ENCODE assay signal across 8 cellular contexts in genomic region chr2:95314964-95315611, GRCh38. TPM values are rescaled to one million over a fixed set of nuclear protein-coding genes. Genes with fewer than 3 reads are reported as not detected.
DNase-seq lines count a peak whose midpoint lies in the region; ATAC-seq and TF ChIP-seq lines count a peak whose summit lies in the region.

No MANE protein-coding gene starts in this region.

- no peaks in the 10 kb centered on the region for H3K36me3 Mint-ChIP-seq in activated naive CD4-positive, alpha-beta T cell treated with anti-CD3 and anti-CD28 coated beads for 36 hours (ENCODE audit: low read depth)
- H3K36me3 Mint-ChIP-seq in activated naive CD4-positive, alpha-beta T cell treated with anti-CD3 and anti-CD28 coated beads, Interleukin-2, amount 10 ng/mL, durations not matched to agents 7 days and 5 days, result no peaks in the 10 kb centered on the region
- H3K36me3 Mint-ChIP-seq in activated CD8-positive, alpha-beta memory T cell treated with anti-CD3 and anti-CD28 coated beads, Interleukin-2, amount 10 ng/mL, durations not matched to agents 7 days and 5 days, result no peaks in the 10 kb centered on the region

- peak; percentile 54 for TF ChIP-seq CTCF in fibroblast of mammary gland (conservative IDR thresholded peaks at IDR 0.05; ENCODE audit: control insufficient read depth, insufficient read depth, low read depth, low read length)

- H3K9me3 Mint-ChIP-seq in activated naive CD4-positive, alpha-beta T cell treated with anti-CD3 and anti-CD28 coated beads for 36 hours, result no peaks in the 10 kb centered on the region
- H3K9me3 Mint-ChIP-seq in activated naive CD4-positive, alpha-beta T cell treated with anti-CD3 and anti-CD28 coated beads, Interleukin-2, amount 10 ng/mL, durations not matched to agents 7 days and 5 days, result no peaks in the 10 kb centered on the region
- H3K9me3 Mint-ChIP-seq in activated CD8-positive, alpha-beta memory T cell treated with anti-CD3 and anti-CD28 coated beads, Interleukin-2, amount 10 ng/mL, durations not matched to agents 7 days and 5 days (ENCODE audit: low read depth), result no peaks in the 10 kb centered on the region

- H3K4me3 ChIP-seq in fibroblast of mammary gland (ENCODE audit: control insufficient read depth, low read depth, low read length), result no peak overlapping the region

- no peak overlapping the region for H3K27ac Mint-ChIP-seq in activated naive CD4-positive, alpha-beta T cell treated with anti-CD3 and anti-CD28 coated beads for 36 hours
- no peak overlapping the region for H3K27ac Mint-ChIP-seq in activated naive CD4-positive, alpha-beta T cell treated with anti-CD3 and anti-CD28 coated beads, Interleukin-2, amount 10 ng/mL, durations not matched to agents 7 days and 5 days
- no peak overlapping the region for H3K27ac Mint-ChIP-seq in activated CD8-positive, alpha-beta memory T cell treated with anti-CD3 and anti-CD28 coated beads, Interleukin-2, amount 10 ng/mL, durations not matched to agents 7 days and 5 days

- H3K27me3 Mint-ChIP-seq in activated naive CD4-positive, alpha-beta T cell treated with anti-CD3 and anti-CD28 coated beads for 36 hours (ENCODE audit: low read depth), result peaks cover 2% of the 10 kb centered on the region
- no peaks in the 10 kb centered on the region for H3K27me3 Mint-ChIP-seq in activated naive CD4-positive, alpha-beta T cell treated with anti-CD3 and anti-CD28 coated beads, Interleukin-2, amount 10 ng/mL, durations not matched to agents 7 days and 5 days
- no peaks in the 10 kb centered on the region for H3K27me3 Mint-ChIP-seq in activated CD8-positive, alpha-beta memory T cell treated with anti-CD3 and anti-CD28 coated beads, Interleukin-2, amount 10 ng/mL, durations not matched to agents 7 days and 5 days

- no peaks in the 10 kb centered on the region for H3K4me1 Mint-ChIP-seq in activated naive CD4-positive, alpha-beta T cell treated with anti-CD3 and anti-CD28 coated beads for 36 hours (ENCODE audit: low read depth)
- H3K4me1 Mint-ChIP-seq in activated naive CD4-positive, alpha-beta T cell treated with anti-CD3 and anti-CD28 coated beads, Interleukin-2, amount 10 ng/mL, durations not matched to agents 7 days and 5 days, result no peaks in the 10 kb centered on the region
- H3K4me1 Mint-ChIP-seq in activated CD8-positive, alpha-beta memory T cell treated with anti-CD3 and anti-CD28 coated beads, Interleukin-2, amount 10 ng/mL, durations not matched to agents 7 days and 5 days, result no peaks in the 10 kb centered on the region

- CTCF ChIA-PET in activated naive CD4-positive, alpha-beta T cell treated with anti-CD3 and anti-CD28 coated beads for 36 hours (lab: Charles Lee), result no interaction called here
- CTCF ChIA-PET in activated naive CD4-positive, alpha-beta T cell treated with anti-CD3 and anti-CD28 coated beads, Interleukin-2, amount 10 ng/mL, durations not matched to agents 7 days and 5 days (lab: Charles Lee), result interaction anchor here (1.0 kb wide), 1 partner anchor 329 kb away, joined by 3 read pairs; no protein-coding TSS in a partner anchor
- CTCF ChIA-PET in activated CD8-positive, alpha-beta memory T cell treated with anti-CD3 and anti-CD28 coated beads, Interleukin-2, amount 10 ng/mL, durations not matched to agents 7 days and 5 days (lab: Charles Lee), result no interaction called here

- ATAC-seq in activated CD8-positive, alpha-beta memory T cell treated with anti-CD3 and anti-CD28 coated beads, Interleukin-2, amount 10 ng/mL, durations not matched to agents 7 days and 5 days, result no peak

- peak; percentile 17 for DNase-seq in activated naive CD4-positive, alpha-beta T cell treated with anti-CD3 and anti-CD28 coated beads for 36 hours
- DNase-seq in activated naive CD4-positive, alpha-beta T cell treated with anti-CD3 and anti-CD28 coated beads, Interleukin-2, amount 10 ng/mL, durations not matched to agents 7 days and 5 days, result no peak
- DNase-seq in RPMI7951 (ENCODE audit: low read depth), result peak; percentile 83
- peak; percentile 33 for DNase-seq in fibroblast of mammary gland (ENCODE audit: low read depth)
- DNase-seq in posterior cingulate gyrus, result peak in 9 of 10 donors; percentile 53 to 96 (median 75)
- DNase-seq in activated CD4-positive, CD25-positive, alpha-beta regulatory T cell (lab: John Stamatoyannopoulos, UW), result no peak
- DNase-seq in activated CD8-positive, alpha-beta memory T cell treated with anti-CD3 and anti-CD28 coated beads, Interleukin-2, amount 10 ng/mL, durations not matched to agents 7 days and 5 days, result no peak
- no peak for DNase-seq in NCI-H187 (lab: John Stamatoyannopoulos, UW)

- H3K4me3 Mint-ChIP-seq in activated naive CD4-positive, alpha-beta T cell treated with anti-CD3 and anti-CD28 coated beads for 36 hours, result no peak overlapping the region
- no peak overlapping the region for H3K4me3 Mint-ChIP-seq in activated naive CD4-positive, alpha-beta T cell treated with anti-CD3 and anti-CD28 coated beads, Interleukin-2, amount 10 ng/mL, durations not matched to agents 7 days and 5 days
- H3K4me3 Mint-ChIP-seq in activated CD8-positive, alpha-beta memory T cell treated with anti-CD3 and anti-CD28 coated beads, Interleukin-2, amount 10 ng/mL, durations not matched to agents 7 days and 5 days, result no peak overlapping the region

- intact Hi-C loops in activated naive CD4-positive, alpha-beta T cell treated with anti-CD3 and anti-CD28 coated beads for 36 hours (cut with micrococcal nuclease), result loop anchor here (1.0 kb wide), 1 partner anchor 122 kb away; no protein-coding TSS in a partner anchor
- intact Hi-C loops in posterior cingulate gyrus (cut with DNase I), result loop anchor here (1.0 to 2.0 kb wide), 2 partner anchors 50 to 84 kb away; no protein-coding TSS in a partner anchor

RNA-seq across cellular contexts. Expression of gene KCNIP3, which starts 17.9 kb away (rescaled TPM):
- not detected for total RNA-seq in activated naive CD4-positive, alpha-beta T cell treated with anti-CD3 and anti-CD28 coated beads for 36 hours
- 4.1 and 10.8 TPM in 2 replicates for total RNA-seq in RPMI7951 (2014; rRNA removed; shearing (Covaris generic))
- not detected for total RNA-seq in activated CD8-positive, alpha-beta memory T cell treated with anti-CD3 and anti-CD28 coated beads, Interleukin-2, amount 10 ng/mL, durations not matched to agents 7 days and 5 days

RNA-seq across cellular contexts. Expression of gene PROM2, which starts 40.8 kb away (rescaled TPM):
- total RNA-seq in activated naive CD4-positive, alpha-beta T cell treated with anti-CD3 and anti-CD28 coated beads for 36 hours, result under 1 TPM; 0.45 to 0.89 TPM
- 1.8 and 2.4 TPM in 2 replicates for total RNA-seq in RPMI7951 (2014; rRNA removed; shearing (Covaris generic))
- total RNA-seq in activated CD8-positive, alpha-beta memory T cell treated with anti-CD3 and anti-CD28 coated beads, Interleukin-2, amount 10 ng/mL, durations not matched to agents 7 days and 5 days, result under 1 TPM in 1 of 2 experiments, not detected in 1; 0.82 TPM

Comparison
In these comparisons a context has a peak if more than half of its experiments do, and no peak if none do; other contexts are left out.
1. DNase-seq: peak in activated naive CD4-positive, alpha-beta T cell treated with anti-CD3 and anti-CD28 coated beads for 36 hours (single experiment), RPMI7951 (single experiment), fibroblast of mammary gland (single experiment) and posterior cingulate gyrus (9 of 10); none in activated naive CD4-positive, alpha-beta T cell treated with anti-CD3 and anti-CD28 coated beads, Interleukin-2, amount 10 ng/mL, durations not matched to agents 7 days and 5 days (single experiment), activated CD4-positive, CD25-positive, alpha-beta regulatory T cell (0 of 4), activated CD8-positive, alpha-beta memory T cell treated with anti-CD3 and anti-CD28 coated beads, Interleukin-2, amount 10 ng/mL, durations not matched to agents 7 days and 5 days (single experiment) and NCI-H187 (0 of 2).